30 cellular contexts compared by ENCODE assay signal in the genomic region with DNA sequence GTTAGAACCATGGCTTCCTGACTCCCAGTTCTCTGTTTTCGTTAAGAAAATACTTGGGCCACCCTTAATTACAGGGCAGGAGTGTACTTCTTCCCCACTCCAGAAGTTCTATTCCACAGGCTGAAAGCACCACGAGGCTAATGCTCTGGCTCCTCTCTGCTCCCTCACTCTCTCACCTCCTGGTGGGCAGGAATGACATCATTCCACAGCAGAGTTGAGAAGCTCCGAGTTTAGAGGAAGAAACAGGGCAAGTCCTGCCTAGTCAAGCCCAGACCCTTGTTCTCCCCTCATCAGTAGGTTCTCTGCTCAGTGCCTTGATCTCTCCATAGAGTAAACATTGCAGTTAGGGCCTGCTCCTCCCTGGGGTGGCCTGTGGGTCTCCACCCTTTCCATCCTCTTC.
"Had no signal": no experiment of that assay in that cellular context is flagged by ENCODE, and none has a peak within 500 bp of the region (broad histone marks: within the 10 kb centered on the region; RNA-seq: fewer than 3 reads in every experiment).

No MANE protein-coding gene starts in this region.

- H3K36me3 ChIP-seq: cardiac muscle cell, WERI-Rb-1 had no signal

- H3K4me3 ChIP-seq: cardiac muscle cell had no signal

- H3K4me1 Mint-ChIP-seq: activated CD4-positive, alpha-beta T cell treated with anti-CD3 and anti-CD28 coated beads, Interleukin-2, amount 10 ng/mL, durations not matched to agents 24 days and 14 days; activated naive CD8-positive, alpha-beta T cell treated with anti-CD3 and anti-CD28 coated beads for 36 hours; activated T-helper 17 cell treated with anti-CD3 and anti-CD28 coated beads, Interleukin-2, amount 50 U/mL, for 72 hours; central memory CD8-positive, alpha-beta T cell had no signal

- ATAC-seq: activated CD8-positive, alpha-beta T cell treated with anti-CD3 and anti-CD28 coated beads for 36 hours; activated T-cell treated with anti-CD3 and anti-CD28 coated beads, Interleukin-2, amount 50 U/mL, for 72 hours; activated T-helper 17 cell treated with anti-CD3 and anti-CD28 coated beads, Interleukin-2, amount 50 U/mL, for 72 hours; PC-3 had no signal

- H3K4me3 Mint-ChIP-seq: activated CD4-positive, alpha-beta T cell treated with anti-CD3 and anti-CD28 coated beads, Interleukin-2, amount 10 ng/mL, durations not matched to agents 24 days and 14 days; activated CD8-positive, alpha-beta T cell treated with anti-CD3 and anti-CD28 coated beads for 36 hours; activated naive CD8-positive, alpha-beta T cell treated with anti-CD3 and anti-CD28 coated beads for 36 hours; activated T-cell treated with anti-CD3 and anti-CD28 coated beads, Interleukin-2, amount 50 U/mL, for 72 hours; activated T-helper 17 cell treated with anti-CD3 and anti-CD28 coated beads, Interleukin-2, amount 50 U/mL, for 72 hours; central memory CD8-positive, alpha-beta T cell had no signal

- DNase-seq: activated CD4-positive, alpha-beta T cell treated with anti-CD3 and anti-CD28 coated beads, Interleukin-2, amount 10 ng/mL, durations not matched to agents 24 days and 14 days; activated CD4-positive, alpha-beta T cell treated with anti-CD3 and anti-CD28 coated beads, Interleukin-2, amount 50 U/mL, for 4 hours; activated CD4-positive, CD25-positive, alpha-beta regulatory T cell; activated CD8-positive, alpha-beta T cell treated with anti-CD3 and anti-CD28 coated beads for 36 hours; activated effector memory CD4-positive, alpha-beta T cell treated with anti-CD3 and anti-CD28 coated beads, Interleukin-2, amount 50 U/mL, for 16 hours; activated naive CD4-positive, alpha-beta T cell; activated naive CD4-positive, alpha-beta T cell treated with anti-CD3 and anti-CD28 coated beads, Interleukin-2, amount 50 U/mL, for 16 hours; activated naive CD8-positive, alpha-beta T cell treated with anti-CD3 and anti-CD28 coated beads for 36 hours; activated T-cell treated with anti-CD3 and anti-CD28 coated beads, Interleukin-2, amount 50 U/mL, for 1 hour; activated T-cell treated with anti-CD3 and anti-CD28 coated beads, Interleukin-2, amount 50 U/mL, for 72 hours; amniotic stem cell; aorta; Karpas-422; NCI-H1105; NCI-H1417 treated with DMSO at 0.1 percent for 48 hours; NCI-H187 treated with DMSO at 0.1 percent for 48 hours; NCI-H2081; NCI-H2171 treated with DMSO at 0.1 percent for 48 hours; NCI-H2227 treated with DMSO at 0.1 percent for 48 hours; NCI-H446; NCI-H524; NK-92 treated with Interleukin-12 subunit alpha and Interleukin-12 subunit beta, amount 100 ng/mL, for 24 hours; PC-3; Right ventricle myocardium superior; SW 1271; T1000; WERI-Rb-1 had no signal

- H3K27me3 ChIP-seq: cardiac muscle cell had no signal

- H3K27me3 Mint-ChIP-seq: activated CD4-positive, alpha-beta T cell treated with anti-CD3 and anti-CD28 coated beads, Interleukin-2, amount 10 ng/mL, durations not matched to agents 24 days and 14 days; activated CD8-positive, alpha-beta T cell treated with anti-CD3 and anti-CD28 coated beads for 36 hours; activated naive CD8-positive, alpha-beta T cell treated with anti-CD3 and anti-CD28 coated beads for 36 hours; activated T-helper 17 cell treated with anti-CD3 and anti-CD28 coated beads, Interleukin-2, amount 50 U/mL, for 72 hours; central memory CD8-positive, alpha-beta T cell had no signal

- H3K36me3 Mint-ChIP-seq: activated naive CD8-positive, alpha-beta T cell treated with anti-CD3 and anti-CD28 coated beads for 36 hours had no signal

- H3K27ac Mint-ChIP-seq: activated CD4-positive, alpha-beta T cell treated with anti-CD3 and anti-CD28 coated beads, Interleukin-2, amount 10 ng/mL, durations not matched to agents 24 days and 14 days; activated CD8-positive, alpha-beta T cell treated with anti-CD3 and anti-CD28 coated beads for 36 hours; activated naive CD8-positive, alpha-beta T cell treated with anti-CD3 and anti-CD28 coated beads for 36 hours; activated T-cell treated with anti-CD3 and anti-CD28 coated beads, Interleukin-2, amount 50 U/mL, for 72 hours; activated T-helper 17 cell treated with anti-CD3 and anti-CD28 coated beads, Interleukin-2, amount 50 U/mL, for 72 hours had no signal

- H3K27ac ChIP-seq: cardiac muscle cell, WERI-Rb-1 had no signal
